In the genomic region with DNA sequence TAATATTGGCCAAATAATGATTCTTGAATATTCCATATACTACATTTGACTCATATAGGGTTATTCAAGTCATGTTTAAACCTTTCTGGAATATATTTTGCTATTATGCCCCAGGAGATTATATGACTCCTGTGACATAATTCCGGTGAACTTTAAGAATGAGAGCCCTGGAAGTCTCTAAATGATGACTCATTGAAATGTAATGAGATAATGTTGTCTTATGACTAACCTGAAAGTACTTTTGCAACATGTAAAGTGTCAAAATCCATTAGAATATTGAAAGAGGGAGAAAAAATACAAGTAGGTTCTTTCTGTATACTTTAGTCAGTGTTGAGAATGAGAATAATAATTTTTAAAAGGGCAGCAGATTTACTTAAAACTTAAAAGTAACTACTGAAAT, we compare ENCODE assay signal across 1 cellular context.
TF ChIP-seq lines count a peak whose summit lies in the region.

No MANE protein-coding gene starts in this region.

TF ChIP-seq in IMR-90, 13 proteins besides CTCF, POLR2A, EP300 and RAD21:
- TF ChIP-seq MAFK (IDR thresholded peaks at IDR 0.05; ENCODE audit: low read depth, low read length) (peak; percentile 73), SMC3 (IDR thresholded peaks at IDR 0.05; ENCODE audit: low read depth, low read length) (no peak), NFE2L2 (IDR thresholded peaks at IDR 0.05; ENCODE audit: low read depth, low read length) (peak; percentile 33; the same call in 1 of the 2 replicates), CEBPB (IDR thresholded peaks at IDR 0.05; ENCODE audit: low read depth, low read length) (peak; percentile 69; the same call in 1 of the 2 replicates), CHD1 (IDR thresholded peaks at IDR 0.05; ENCODE audit: low read depth, low read length) (no peak), RFX5 (IDR thresholded peaks at IDR 0.05; ENCODE audit: low read depth, low read length) (no peak), BHLHE40 (IDR thresholded peaks at IDR 0.05; ENCODE audit: low read depth, low read length) (peak; percentile 19; the same call in 1 of the 2 replicates), FOS (IDR thresholded peaks at IDR 0.05; ENCODE audit: low read depth, low read length) (peak; percentile 87), MAZ (IDR thresholded peaks at IDR 0.05; ENCODE audit: borderline replicate concordance, low read depth, low read length) (no peak), RCOR1 (IDR thresholded peaks at IDR 0.05; ENCODE audit: insufficient replicate concordance, low read length) (no peak)
- TF ChIP-seq, protein P1, sequence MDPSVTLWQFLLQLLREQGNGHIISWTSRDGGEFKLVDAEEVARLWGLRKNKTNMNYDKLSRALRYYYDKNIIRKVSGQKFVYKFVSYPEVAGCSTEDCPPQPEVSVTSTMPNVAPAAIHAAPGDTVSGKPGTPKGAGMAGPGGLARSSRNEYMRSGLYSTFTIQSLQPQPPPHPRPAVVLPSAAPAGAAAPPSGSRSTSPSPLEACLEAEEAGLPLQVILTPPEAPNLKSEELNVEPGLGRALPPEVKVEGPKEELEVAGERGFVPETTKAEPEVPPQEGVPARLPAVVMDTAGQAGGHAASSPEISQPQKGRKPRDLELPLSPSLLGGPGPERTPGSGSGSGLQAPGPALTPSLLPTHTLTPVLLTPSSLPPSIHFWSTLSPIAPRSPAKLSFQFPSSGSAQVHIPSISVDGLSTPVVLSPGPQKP (IDR thresholded peaks at IDR 0.05; ENCODE audit: borderline replicate concordance, low read depth, low read length): no peak
TF ChIP-seq in IMR-90: peak in this region for 5.
